ENCODE assay signal across 9 cellular contexts in the genomic region with DNA sequence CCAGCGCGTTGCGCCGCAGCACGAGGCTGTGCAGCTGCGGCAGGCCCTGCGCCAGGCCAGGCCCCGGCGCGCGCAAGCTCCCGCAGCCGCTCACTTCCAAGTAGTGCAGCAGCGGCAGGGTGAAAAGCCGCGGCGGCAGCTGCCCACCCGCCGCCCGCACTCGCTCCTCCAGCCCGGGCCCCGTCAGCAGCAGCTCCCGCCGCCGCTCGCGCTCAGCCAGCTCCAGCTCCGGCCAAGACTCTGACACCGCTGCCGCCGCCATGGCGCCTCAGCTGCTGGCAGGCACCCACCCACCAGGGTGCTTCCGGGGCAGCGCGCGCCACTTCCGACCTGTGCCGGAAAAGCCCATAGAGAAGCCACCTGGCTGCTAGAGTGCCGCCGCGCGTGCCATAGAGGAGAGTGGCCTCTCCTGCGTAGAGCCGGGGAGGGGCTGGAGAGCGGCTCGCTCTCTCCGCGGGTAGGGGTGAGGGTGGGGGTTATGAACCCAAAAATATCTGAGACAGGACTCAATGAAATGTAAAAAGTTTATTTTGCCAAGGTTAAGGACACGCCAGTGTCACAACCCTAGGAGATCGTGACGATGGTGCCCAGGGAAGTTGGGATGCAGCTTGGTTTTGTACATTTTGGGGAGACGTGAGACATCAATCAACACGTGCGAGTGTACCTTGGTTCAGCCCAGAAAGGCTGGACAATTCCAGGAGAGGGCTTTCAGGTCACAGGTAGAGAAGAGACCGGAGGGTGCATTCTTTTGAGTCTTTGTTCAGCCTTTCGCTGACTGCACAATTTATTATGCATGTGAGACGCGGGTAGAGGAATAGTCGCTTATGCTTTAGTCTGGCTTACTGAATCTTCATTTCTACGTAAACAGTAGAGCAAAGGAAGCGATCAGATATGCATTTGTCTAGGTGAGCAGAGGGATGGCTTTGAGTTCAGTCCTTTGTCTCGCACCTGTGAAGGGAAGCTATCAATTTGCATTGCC. TPM values are rescaled to one million over a fixed set of nuclear protein-coding genes. Genes with fewer than 3 reads are reported as not detected.
A peak's percentile ranks its signal among the peaks of the same experiment; 100 is the strongest.
DNase-seq lines count a peak whose midpoint lies in the region; ATAC-seq, FAIRE-seq and TF ChIP-seq lines count a peak whose summit lies in the region.
"Had no signal": no experiment of that assay in that cellular context is flagged by ENCODE, and none has a peak within 500 bp of the region (broad histone marks: within the 10 kb centered on the region; RNA-seq: fewer than 3 reads in every experiment).

A gene (minus strand): TSS at position 284 of the 979 bp plus-strand sequence. CDS start 22 bp downstream, at position 262.

- no peak for FAIRE-seq in kidney (lab: Jason Lieb, UNC)
- FAIRE-seq: endometrium had no signal

- peak; percentile 99 for ATAC-seq in HG03175 (IDR thresholded peaks at IDR 0.05; ENCODE audit: unreplicated experiment)

- peak within 1 kb of the TSS; percentile 58 to 73 for H3K9ac ChIP-seq in kidney (ENCODE audit: low read length in 2 of 2)

- peak; percentile 83 for TF ChIP-seq POLR2A in GM18951 (IDR thresholded peaks at IDR 0.05; ENCODE audit: extremely low read depth, insufficient read depth, insufficient read length)

- H3K4me3 ChIP-seq in kidney (ENCODE audit: low read length in 2 of 2): peak within 1 kb of the TSS; percentile 79 to 80

- no peaks in the 10 kb centered on the region for H3K9me3 ChIP-seq in kidney (ENCODE audit: control insufficient read depth in 1 of 2, low read length in 2 of 2)

- peaks cover 4 to 10% of the 10 kb centered on the region in 2 donors for H3K4me1 ChIP-seq in kidney (ENCODE audit: control insufficient read depth in 1 of 2, insufficient read depth in 1 of 2, low read depth in 1 of 2, low read length in 2 of 2)

- DNase-seq in AG09319 (ENCODE audit: extremely low read depth, low read depth) (peak; percentile 64), NCI-H510A treated with DMSO at 0.1 percent for 48 hours (lab: John Stamatoyannopoulos, UW) (peak; percentile 27), cerebellar nuclear complex (lab: John Stamatoyannopoulos, UW) (peak; percentile 45 to 85), kidney (peak; percentile 98)
- peak; percentile 91 for DNase-seq in activated CD4-positive, alpha-beta T cell treated with anti-CD3 and anti-CD28 coated beads for 1 hour
- DNase-seq in stimulated activated CD4-positive, alpha-beta T cell treated with anti-CD3 and anti-CD28 coated beads, Interleukin-15, amount 100 ng/mL, for 1 hour (ENCODE audit: low read depth in 1 of 2, low spot score in 1 of 2): peak; percentile 85 to 93

- no peak for TF ChIP-seq CTCF in AG09319 (IDR thresholded peaks at IDR 0.05; ENCODE audit: low read depth, low read length)
- peak; percentile 5 for TF ChIP-seq CTCF in kidney (IDR thresholded peaks at IDR 0.05; ENCODE audit: borderline replicate concordance, extremely low read depth, insufficient read depth)

- H3K27ac ChIP-seq in kidney (ENCODE audit: low read depth in 2 of 2, low read length in 2 of 2): peak within 1 kb of the TSS in 1 of 2 donors; percentile 7

- in situ Hi-C loops in GM18951 (cut with MboI; ENCODE audit: low sequenced_read_pairs, unreplicated experiment): no loop called here

- H3K36me3 ChIP-seq in kidney (ENCODE audit: control insufficient read depth in 1 of 2, insufficient read depth in 2 of 2, low read length in 2 of 2): no peaks in the 10 kb centered on the region

- intact Hi-C loops in kidney (cut with DNase I): no loop called here

RNA-seq across cellular contexts. Expression of the gene that starts here (rescaled TPM):
- 42.4 TPM for total RNA-seq in kidney
- polyA plus RNA-seq in kidney (ENCODE audit: insufficient read depth, low read depth, low replicate concordance): 28.8 TPM

Comparison
In these comparisons a context has a peak if more than half of its experiments do, and no peak if none do; other contexts are left out.
1. DNase-seq: peak in every context shown above with its lines; median percentile 98 in kidney; 91 in activated CD4-positive, alpha-beta T cell treated with anti-CD3 and anti-CD28 coated beads for 1 hour; 89 in stimulated activated CD4-positive, alpha-beta T cell treated with anti-CD3 and anti-CD28 coated beads, Interleukin-15, amount 100 ng/mL, for 1 hour; 65 in cerebellar nuclear complex; 64 in AG09319; 27 in NCI-H510A treated with DMSO at 0.1 percent for 48 hours.